8 cellular contexts compared by ENCODE assay signal in genomic region chrX:153926863-153927685, GRCh38. TPM values are rescaled to one million over a fixed set of nuclear protein-coding genes. Genes with fewer than 3 reads are reported as not detected.
DNase-seq lines count a peak whose midpoint lies in the region; TF ChIP-seq lines count a peak whose summit lies in the region.

No MANE protein-coding gene starts in this region.

- H3K4me3 ChIP-seq in GM06990 (replicated peaks; ENCODE audit: low read depth, low read length) (peak overlapping the region; percentile 79), HFF-Myc (replicated peaks; ENCODE audit: low read depth, low read length) (peak overlapping the region; percentile 48), WI38 (ENCODE audit: low read depth, low read length) (peak overlapping the region; percentile 65)

- H3K36me3 Mint-ChIP-seq in chondrocyte (ENCODE audit: low read depth): peaks cover 4% of the 10 kb centered on the region

- peak; percentile 84 for DNase-seq in GM06990 (ENCODE audit: extremely low read depth, insufficient read length)
- DNase-seq in HFF-Myc (ENCODE audit: extremely low read depth, low read depth): no peak
- peak; percentile 13 for DNase-seq in NCI-H2029 treated with DMSO at 0.1 percent for 48 hours (lab: John Stamatoyannopoulos, UW)
- DNase-seq in chondrocyte (ENCODE audit: low spot score): no peak
- peak; percentile 58 to 79 for DNase-seq in lung microvascular endothelial cell (ENCODE audit: low read depth in 2 of 2)
- DNase-seq in stimulated activated CD8-positive, alpha-beta memory T cell treated with anti-CD3 and anti-CD28 coated beads, Interleukin-2, amount 100 ng/mL, for 48 hours (ENCODE audit: low read depth in 2 of 2): peak; percentile 40 to 50
- no peak for DNase-seq in HCEC 1CT

- peak; percentile 6 for TF ChIP-seq CTCF in GM06990 (IDR thresholded peaks at IDR 0.05; ENCODE audit: insufficient read depth, low read length, poor library complexity, severe bottlenecking)
- no peak for TF ChIP-seq CTCF in HFF-Myc (IDR thresholded peaks at IDR 0.05; ENCODE audit: low read depth, low read length, missing control alignments)
- no peak for TF ChIP-seq CTCF in WI38 (IDR thresholded peaks at IDR 0.05; ENCODE audit: low read depth, low read length)
- TF ChIP-seq CTCF in chondrocyte (IDR thresholded peaks at IDR 0.05): no peak

- no peaks in the 10 kb centered on the region for H3K9me3 Mint-ChIP-seq in chondrocyte (ENCODE audit: low read depth)

- no peaks in the 10 kb centered on the region for H3K27me3 Mint-ChIP-seq in chondrocyte (ENCODE audit: low read depth)

- H3K4me3 Mint-ChIP-seq in chondrocyte (ENCODE audit: unreplicated experiment): peak overlapping the region; percentile 77

- H3K27me3 ChIP-seq in GM06990 (replicated peaks; ENCODE audit: control insufficient read depth, insufficient read depth, low read length): no peaks in the 10 kb centered on the region

- peaks cover 4% of the 10 kb centered on the region for H3K36me3 ChIP-seq in GM06990 (ENCODE audit: control insufficient read depth, insufficient read depth, low read length)

- H3K4me1 Mint-ChIP-seq in chondrocyte (ENCODE audit: low read depth): peaks cover 27% of the 10 kb centered on the region

- peak overlapping the region; percentile 86 for H3K27ac Mint-ChIP-seq in chondrocyte (ENCODE audit: unreplicated experiment)

RNA-seq across cellular contexts. Expression of gene ARHGAP4, which starts 1.0 kb away (rescaled TPM):
- total RNA-seq in chondrocyte (2.8 to 3.7 TPM (median 3.1 TPM) in 3 replicates), lung microvascular endothelial cell (2.8 and 5.2 TPM in 2 replicates)

RNA-seq across cellular contexts. Expression of gene NAA10, which starts 7.8 kb away (rescaled TPM):
- total RNA-seq in chondrocyte: 89.5 to 99.8 TPM (median 91.4 TPM) in 3 replicates
- 41.3 and 43.2 TPM in 2 replicates for total RNA-seq in lung microvascular endothelial cell

RNA-seq across cellular contexts. Expression of gene RENBP, which starts 17.4 kb away (rescaled TPM):
- total RNA-seq in chondrocyte (6.5 to 13.4 TPM (median 13.1 TPM) in 3 replicates), lung microvascular endothelial cell (13.9 and 35.9 TPM in 2 replicates)

RNA-seq across cellular contexts. Expression of gene AVPR2, which starts 22.6 kb away (rescaled TPM):
- not detected in 3 replicates for total RNA-seq in chondrocyte
- 0.22 and 0.99 TPM in 2 replicates for total RNA-seq in lung microvascular endothelial cell

RNA-seq across cellular contexts. Expression of gene L1CAM, which starts 41.1 kb away (rescaled TPM):
- total RNA-seq in chondrocyte: 2.2 to 2.9 TPM (median 2.5 TPM) in 3 replicates
- total RNA-seq in lung microvascular endothelial cell: under 0.01 TPM in 2 replicates

Comparison
In these comparisons a context has a peak if more than half of its experiments do, and no peak if none do; other contexts are left out.
1. DNase-seq: peak in GM06990 (single experiment), NCI-H2029 treated with DMSO at 0.1 percent for 48 hours (single experiment), lung microvascular endothelial cell (2 of 2) and stimulated activated CD8-positive, alpha-beta memory T cell treated with anti-CD3 and anti-CD28 coated beads, Interleukin-2, amount 100 ng/mL, for 48 hours (2 of 2); none in HFF-Myc (single experiment), chondrocyte (single experiment) and HCEC 1CT (single experiment).
2. Peak in every context shown above with its lines, with median percentiles within 50 percentile points of each other: H3K4me3 ChIP-seq.